ENCODE assay signal across 15 cellular contexts in genomic region chr21:25896657-25897056, GRCh38.
"Had no signal": no experiment of that assay in that cellular context is flagged by ENCODE, and none has a peak within 500 bp of the region (broad histone marks: within the 10 kb centered on the region; RNA-seq: fewer than 3 reads in every experiment).

No MANE protein-coding gene starts in this region.

- H3K27me3 Mint-ChIP-seq: activated CD4-positive, alpha-beta memory T cell treated with anti-CD3 and anti-CD28 coated beads for 36 hours; activated naive CD4-positive, alpha-beta T cell treated with anti-CD3 and anti-CD28 coated beads, Interleukin-2, amount 10 ng/mL, durations not matched to agents 7 days and 5 days; naive thymus-derived CD4-positive, alpha-beta T cell; stimulated activated naive CD8-positive, alpha-beta T cell treated with anti-CD3 and anti-CD28 coated beads, Interleukin-15, amount 100 ng/mL, for 72 hours; T-cell had no signal

- H3K4me3 ChIP-seq: heart left ventricle, mucosa of descending colon had no signal

- H3K4me1 Mint-ChIP-seq: activated CD8-positive, alpha-beta memory T cell treated with anti-CD3 and anti-CD28 coated beads, Interleukin-2, amount 10 ng/mL, durations not matched to agents 7 days and 5 days had no signal

- H3K9me3 Mint-ChIP-seq: activated CD4-positive, alpha-beta memory T cell treated with anti-CD3 and anti-CD28 coated beads for 36 hours; activated naive CD4-positive, alpha-beta T cell treated with anti-CD3 and anti-CD28 coated beads, Interleukin-2, amount 10 ng/mL, durations not matched to agents 7 days and 5 days; naive thymus-derived CD4-positive, alpha-beta T cell; stimulated activated naive CD8-positive, alpha-beta T cell treated with anti-CD3 and anti-CD28 coated beads, Interleukin-15, amount 100 ng/mL, for 72 hours; T-cell had no signal

- DNase-seq: activated CD4-positive, alpha-beta memory T cell treated with anti-CD3 and anti-CD28 coated beads for 36 hours; activated CD4-positive, alpha-beta T cell treated with anti-CD3 and anti-CD28 coated beads for 1 hour; activated CD8-positive, alpha-beta memory T cell treated with anti-CD3 and anti-CD28 coated beads, Interleukin-2, amount 10 ng/mL, durations not matched to agents 7 days and 5 days; activated naive CD4-positive, alpha-beta T cell treated with anti-CD3 and anti-CD28 coated beads, Interleukin-2, amount 10 ng/mL, durations not matched to agents 7 days and 5 days; activated T-cell treated with anti-CD3 and anti-CD28 coated beads, Interleukin-2, amount 50 U/mL, for 1 hour; central memory CD4-positive, alpha-beta T cell; effector memory CD4-positive, alpha-beta T cell; heart left ventricle; mammary epithelial cell; mucosa of descending colon; naive thymus-derived CD4-positive, alpha-beta T cell; stimulated activated CD4-positive, alpha-beta T cell treated with anti-CD3 and anti-CD28 coated beads, Interleukin-1b, Interleukin-23, amount 100 ng/mL, for 48 hours; stimulated activated naive CD8-positive, alpha-beta T cell treated with anti-CD3 and anti-CD28 coated beads, Interleukin-15, amount 100 ng/mL, for 72 hours; T-cell; T1000 had no signal

- H3K36me3 Mint-ChIP-seq: activated CD4-positive, alpha-beta memory T cell treated with anti-CD3 and anti-CD28 coated beads for 36 hours; activated CD8-positive, alpha-beta memory T cell treated with anti-CD3 and anti-CD28 coated beads, Interleukin-2, amount 10 ng/mL, durations not matched to agents 7 days and 5 days; activated naive CD4-positive, alpha-beta T cell treated with anti-CD3 and anti-CD28 coated beads, Interleukin-2, amount 10 ng/mL, durations not matched to agents 7 days and 5 days had no signal

- H3K9me3 ChIP-seq: heart left ventricle, mucosa of descending colon had no signal

- H3K27me3 ChIP-seq: heart left ventricle had no signal

- H3K27ac Mint-ChIP-seq: activated CD4-positive, alpha-beta memory T cell treated with anti-CD3 and anti-CD28 coated beads for 36 hours; activated CD8-positive, alpha-beta memory T cell treated with anti-CD3 and anti-CD28 coated beads, Interleukin-2, amount 10 ng/mL, durations not matched to agents 7 days and 5 days; activated naive CD4-positive, alpha-beta T cell treated with anti-CD3 and anti-CD28 coated beads, Interleukin-2, amount 10 ng/mL, durations not matched to agents 7 days and 5 days; stimulated activated naive CD8-positive, alpha-beta T cell treated with anti-CD3 and anti-CD28 coated beads, Interleukin-15, amount 100 ng/mL, for 72 hours had no signal

- H3K4me3 Mint-ChIP-seq: activated CD4-positive, alpha-beta memory T cell treated with anti-CD3 and anti-CD28 coated beads for 36 hours; activated CD8-positive, alpha-beta memory T cell treated with anti-CD3 and anti-CD28 coated beads, Interleukin-2, amount 10 ng/mL, durations not matched to agents 7 days and 5 days; activated naive CD4-positive, alpha-beta T cell treated with anti-CD3 and anti-CD28 coated beads, Interleukin-2, amount 10 ng/mL, durations not matched to agents 7 days and 5 days; naive thymus-derived CD4-positive, alpha-beta T cell; stimulated activated naive CD8-positive, alpha-beta T cell treated with anti-CD3 and anti-CD28 coated beads, Interleukin-15, amount 100 ng/mL, for 72 hours; T-cell had no signal

- ATAC-seq: activated CD8-positive, alpha-beta memory T cell treated with anti-CD3 and anti-CD28 coated beads, Interleukin-2, amount 10 ng/mL, durations not matched to agents 7 days and 5 days; mucosa of descending colon; stimulated activated naive CD8-positive, alpha-beta T cell treated with anti-CD3 and anti-CD28 coated beads, Interleukin-15, amount 100 ng/mL, for 72 hours had no signal
